Comparison of ENCODE assay signal across 18 cellular contexts in genomic region chr7:97119747-97120146, GRCh38. TPM values are rescaled to one million over a fixed set of nuclear protein-coding genes. Genes with fewer than 3 reads are reported as not detected.
DNase-seq lines count a peak whose midpoint lies in the region; ATAC-seq and TF ChIP-seq lines count a peak whose summit lies in the region.
"Had no signal": no experiment of that assay in that cellular context is flagged by ENCODE, and none has a peak within 500 bp of the region (broad histone marks: within the 10 kb centered on the region; RNA-seq: fewer than 3 reads in every experiment).

No MANE protein-coding gene starts in this region.

- no peaks in the 10 kb centered on the region for H3K36me3 ChIP-seq in lower lobe of right lung
- H3K36me3 ChIP-seq: gastrocnemius medialis, MG63, sigmoid colon, upper lobe of left lung had no signal

- intact Hi-C loops in lower lobe of right lung (cut with DNase I) = no loop called here

- H3K36me3 Mint-ChIP-seq in activated T-cell treated with anti-CD3 and anti-CD28 coated beads, Interleukin-2, amount 50 U/mL, for 4 hours (ENCODE audit: insufficient read depth) = peaks cover 18% of the 10 kb centered on the region
- H3K36me3 Mint-ChIP-seq in IgD-negative memory B cell (peaks cover 6% of the 10 kb centered on the region), neural crest cell (ENCODE audit: low read depth) (peaks cover 23% of the 10 kb centered on the region)
- peaks cover 32% of the 10 kb centered on the region for H3K36me3 Mint-ChIP-seq in activated naive CD8-positive, alpha-beta T cell treated with anti-CD3 and anti-CD28 coated beads, Interleukin-2, amount 10 ng/mL, durations not matched to agents 7 days and 5 days

- H3K27me3 ChIP-seq in lower lobe of right lung (ENCODE audit: low read depth) = no peaks in the 10 kb centered on the region
- H3K27me3 ChIP-seq: gastrocnemius medialis, MG63, sigmoid colon, upper lobe of left lung had no signal

- H3K9me3 ChIP-seq in lower lobe of right lung = no peaks in the 10 kb centered on the region
- H3K9me3 ChIP-seq: gastrocnemius medialis, MG63, sigmoid colon, upper lobe of left lung had no signal

- H3K4me1 Mint-ChIP-seq in activated T-cell treated with anti-CD3 and anti-CD28 coated beads, Interleukin-2, amount 50 U/mL, for 4 hours (ENCODE audit: low read depth) = peaks cover 42% of the 10 kb centered on the region
- H3K4me1 Mint-ChIP-seq in IgD-negative memory B cell = peaks cover 25 to 40% (median 35%) of the 10 kb centered on the region in 3 donors
- peaks cover 26% of the 10 kb centered on the region for H3K4me1 Mint-ChIP-seq in activated naive CD8-positive, alpha-beta T cell treated with anti-CD3 and anti-CD28 coated beads, Interleukin-2, amount 10 ng/mL, durations not matched to agents 7 days and 5 days
- H3K4me1 Mint-ChIP-seq in neural crest cell = peaks cover 39% of the 10 kb centered on the region

- H3K9me3 Mint-ChIP-seq in activated T-cell treated with anti-CD3 and anti-CD28 coated beads, Interleukin-2, amount 50 U/mL, for 4 hours = peaks cover 3% of the 10 kb centered on the region
- H3K9me3 Mint-ChIP-seq in IgD-negative memory B cell = peaks cover 0 to 4% (median 0%) of the 10 kb centered on the region in 3 donors
- peaks cover 3% of the 10 kb centered on the region for H3K9me3 Mint-ChIP-seq in activated naive CD8-positive, alpha-beta T cell treated with anti-CD3 and anti-CD28 coated beads, Interleukin-2, amount 10 ng/mL, durations not matched to agents 7 days and 5 days
- peaks cover 13% of the 10 kb centered on the region for H3K9me3 Mint-ChIP-seq in neural crest cell

- no peaks in the 10 kb centered on the region for H3K27me3 Mint-ChIP-seq in activated T-cell treated with anti-CD3 and anti-CD28 coated beads, Interleukin-2, amount 50 U/mL, for 4 hours (ENCODE audit: low read depth)
- no peaks in the 10 kb centered on the region for H3K27me3 Mint-ChIP-seq in IgD-negative memory B cell
- no peaks in the 10 kb centered on the region for H3K27me3 Mint-ChIP-seq in activated naive CD8-positive, alpha-beta T cell treated with anti-CD3 and anti-CD28 coated beads, Interleukin-2, amount 10 ng/mL, durations not matched to agents 7 days and 5 days
- no peaks in the 10 kb centered on the region for H3K27me3 Mint-ChIP-seq in neural crest cell (ENCODE audit: low read depth)
- H3K27me3 Mint-ChIP-seq: activated CD4-positive, alpha-beta memory T cell treated with anti-CD3 and anti-CD28 coated beads, Interleukin-2, amount 10 ng/mL, durations not matched to agents 7 days and 5 days had no signal

- peak overlapping the region; percentile 55 for H3K4me3 Mint-ChIP-seq in activated T-cell treated with anti-CD3 and anti-CD28 coated beads, Interleukin-2, amount 50 U/mL, for 4 hours
- H3K4me3 Mint-ChIP-seq in IgD-negative memory B cell (peak overlapping the region in 3 of 4 donors; percentile 23 to 90 (median 53)), neural crest cell (peak overlapping the region; percentile 39)
- peak overlapping the region; percentile 29 for H3K4me3 Mint-ChIP-seq in activated naive CD8-positive, alpha-beta T cell treated with anti-CD3 and anti-CD28 coated beads, Interleukin-2, amount 10 ng/mL, durations not matched to agents 7 days and 5 days

- no peak for DNase-seq in activated T-cell treated with anti-CD3 and anti-CD28 coated beads, Interleukin-2, amount 50 U/mL, for 4 hours
- DNase-seq in activated T-cell treated with anti-CD3 and anti-CD28 coated beads, Interleukin-2, amount 50 U/mL, for 48 hours = no peak
- no peak for DNase-seq in activated naive CD8-positive, alpha-beta T cell treated with anti-CD3 and anti-CD28 coated beads, Interleukin-2, amount 10 ng/mL, durations not matched to agents 7 days and 5 days
- DNase-seq in neural crest cell (ENCODE audit: low read depth, low spot score) (no peak), NCI-H1436 treated with DMSO at 0.1 percent for 48 hours (lab: John Stamatoyannopoulos, UW) (no peak), lower lobe of right lung (no peak)
- DNase-seq: activated CD4-positive, alpha-beta memory T cell treated with anti-CD3 and anti-CD28 coated beads, Interleukin-2, amount 10 ng/mL, durations not matched to agents 7 days and 5 days; gastrocnemius medialis; MG63; NCI-H2107; NCI-H774; nucleus accumbens; sigmoid colon; stimulated activated CD4-positive, alpha-beta T cell treated with anti-CD3 and anti-CD28 coated beads, Interleukin-4, amount 100 ng/mL, for 1 hour; upper lobe of left lung had no signal

- peaks cover 15% of the 10 kb centered on the region for H3K4me1 ChIP-seq in lower lobe of right lung

- H3K27ac Mint-ChIP-seq in IgD-negative memory B cell (peak overlapping the region in 1 of 3 donors; percentile 0), neural crest cell (ENCODE audit: unreplicated experiment) (no peak overlapping the region)
- no peak overlapping the region for H3K27ac Mint-ChIP-seq in activated naive CD8-positive, alpha-beta T cell treated with anti-CD3 and anti-CD28 coated beads, Interleukin-2, amount 10 ng/mL, durations not matched to agents 7 days and 5 days
- H3K27ac Mint-ChIP-seq: activated CD4-positive, alpha-beta memory T cell treated with anti-CD3 and anti-CD28 coated beads, Interleukin-2, amount 10 ng/mL, durations not matched to agents 7 days and 5 days had no signal

- TF ChIP-seq CTCF in neural crest cell (conservative IDR thresholded peaks at IDR 0.05) (no peak), lower lobe of right lung (IDR thresholded peaks at IDR 0.05) (no peak)

- no peak overlapping the region for H3K27ac ChIP-seq in lower lobe of right lung
- H3K27ac ChIP-seq: gastrocnemius medialis, sigmoid colon, upper lobe of left lung had no signal

- POLR2A ChIA-PET in activated naive CD8-positive, alpha-beta T cell treated with anti-CD3 and anti-CD28 coated beads, Interleukin-2, amount 10 ng/mL, durations not matched to agents 7 days and 5 days (lab: Charles Lee) = no interaction called here

- no peak for ATAC-seq in activated T-cell treated with anti-CD3 and anti-CD28 coated beads, Interleukin-2, amount 50 U/mL, for 4 hours
- no peak for ATAC-seq in activated naive CD8-positive, alpha-beta T cell treated with anti-CD3 and anti-CD28 coated beads, Interleukin-2, amount 10 ng/mL, durations not matched to agents 7 days and 5 days (ENCODE audit: low read depth)
- ATAC-seq in HG03442 (IDR thresholded peaks at IDR 0.05; ENCODE audit: unreplicated experiment) (no peak), lower lobe of right lung (no peak)
- ATAC-seq: gastrocnemius medialis, Right ventricle myocardium inferior had no signal

- no peak overlapping the region for H3K4me3 ChIP-seq in lower lobe of right lung
- H3K4me3 ChIP-seq: sigmoid colon, upper lobe of left lung had no signal

RNA-seq across cellular contexts. Expression of gene SDHAF3, which starts 2.2 kb away (rescaled TPM):
- 10 to 100 TPM; 36.7 to 39.8 (median 39.3) TPM for total RNA-seq in activated T-cell treated with anti-CD3 and anti-CD28 coated beads, Interleukin-2, amount 50 U/mL, for 4 hours
- polyA plus RNA-seq in IgD-negative memory B cell = 37.9 TPM
- 10 to 100 TPM; 20.8 to 22.3 TPM for total RNA-seq in activated naive CD8-positive, alpha-beta T cell treated with anti-CD3 and anti-CD28 coated beads, Interleukin-2, amount 10 ng/mL, durations not matched to agents 7 days and 5 days
- total RNA-seq in neural crest cell = 25.1 and 27.3 TPM in 2 replicates
- 12.3 TPM for total RNA-seq in lower lobe of right lung
